8 cellular contexts compared by ENCODE assay signal in the genomic region with DNA sequence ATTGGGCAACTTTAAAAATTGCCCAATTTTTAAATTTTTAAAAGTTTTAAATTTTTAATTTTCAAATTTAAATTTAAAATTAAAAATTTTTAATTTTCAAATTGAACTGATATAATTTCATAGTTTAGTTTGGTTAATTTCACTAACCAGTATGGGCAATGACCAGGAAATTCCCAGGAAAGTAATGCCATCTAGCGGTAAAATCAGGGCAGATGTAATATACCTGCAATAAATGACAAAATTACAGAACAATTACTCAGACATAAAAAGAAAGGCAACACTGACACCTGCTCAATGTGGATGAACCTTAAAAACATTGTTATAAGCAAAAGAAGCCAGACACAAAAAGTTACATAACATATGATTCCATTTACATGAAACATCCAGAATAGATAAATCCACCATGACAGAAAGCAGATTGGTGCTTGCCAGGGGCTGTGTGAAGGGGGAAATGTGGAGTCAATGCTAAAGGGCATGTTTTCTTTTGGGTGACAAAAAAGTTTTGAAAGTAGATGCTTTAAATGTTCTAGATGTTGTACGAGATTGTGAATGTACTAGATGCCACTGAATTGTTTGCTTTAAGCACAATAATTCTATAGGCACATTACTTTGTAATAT. TPM values are rescaled to one million over a fixed set of nuclear protein-coding genes. Genes with fewer than 3 reads are reported as not detected.
DNase-seq lines count a peak whose midpoint lies in the region; ATAC-seq and TF ChIP-seq lines count a peak whose summit lies in the region.

No MANE protein-coding gene starts in this region.

- peaks cover 33% of the 10 kb centered on the region for H3K27me3 Mint-ChIP-seq in activated naive CD8-positive, alpha-beta T cell treated with anti-CD3 and anti-CD28 coated beads, Interleukin-2, amount 10 ng/mL, durations not matched to agents 7 days and 5 days
- peaks cover 9% of the 10 kb centered on the region for H3K27me3 Mint-ChIP-seq in activated naive CD8-positive, alpha-beta T cell treated with anti-CD3 and anti-CD28 coated beads for 36 hours
- peaks cover 6% of the 10 kb centered on the region for H3K27me3 Mint-ChIP-seq in nephron progenitor cell (ENCODE audit: low read depth, poor library complexity)

- peak; percentile 54 for ATAC-seq in activated naive CD8-positive, alpha-beta T cell treated with anti-CD3 and anti-CD28 coated beads, Interleukin-2, amount 10 ng/mL, durations not matched to agents 7 days and 5 days (ENCODE audit: low read depth)
- peak; percentile 85 for ATAC-seq in SK-N-SH treated with all-trans-retinoic acid at 6 μM for 48 hours

- intact Hi-C loops in esophagus muscularis mucosa (cut with DNase I) = loop anchor here (1.0 to 5.0 kb wide), 3 partner anchors 97 to 307 kb away; no protein-coding TSS in a partner anchor

- TF ChIP-seq CTCF in esophagus muscularis mucosa (IDR thresholded peaks at IDR 0.05) (peak; percentile 76 to 80 (median 78)), nephron progenitor cell (IDR thresholded peaks at IDR 0.05) (peak; percentile 69)

- 16% methylated on average over 2 of the region's 2 CpGs for WGBS in esophagus muscularis mucosa

- TF ChIP-seq POLR2A in esophagus muscularis mucosa (IDR thresholded peaks at IDR 0.05; ENCODE audit: low read depth) = no peak

- H3K4me3 ChIP-seq in Jurkat, Clone E6-1 (ENCODE audit: low read length) = no peak overlapping the region
- no peak overlapping the region for H3K4me3 ChIP-seq in esophagus muscularis mucosa
- no peak overlapping the region for H3K4me3 ChIP-seq in MG63

- H3K4me3 Mint-ChIP-seq in activated naive CD8-positive, alpha-beta T cell treated with anti-CD3 and anti-CD28 coated beads, Interleukin-2, amount 10 ng/mL, durations not matched to agents 7 days and 5 days = no peak overlapping the region
- no peak overlapping the region for H3K4me3 Mint-ChIP-seq in activated naive CD8-positive, alpha-beta T cell treated with anti-CD3 and anti-CD28 coated beads for 36 hours
- H3K4me3 Mint-ChIP-seq in nephron progenitor cell = no peak overlapping the region

- TF ChIP-seq EP300 in esophagus muscularis mucosa (IDR thresholded peaks at IDR 0.05) = no peak

- H3K36me3 Mint-ChIP-seq in activated naive CD8-positive, alpha-beta T cell treated with anti-CD3 and anti-CD28 coated beads, Interleukin-2, amount 10 ng/mL, durations not matched to agents 7 days and 5 days = no peaks in the 10 kb centered on the region
- H3K36me3 Mint-ChIP-seq in activated naive CD8-positive, alpha-beta T cell treated with anti-CD3 and anti-CD28 coated beads for 36 hours = no peaks in the 10 kb centered on the region
- H3K36me3 Mint-ChIP-seq in nephron progenitor cell (ENCODE audit: low read depth) = no peaks in the 10 kb centered on the region

- no peaks in the 10 kb centered on the region for H3K4me1 Mint-ChIP-seq in activated naive CD8-positive, alpha-beta T cell treated with anti-CD3 and anti-CD28 coated beads, Interleukin-2, amount 10 ng/mL, durations not matched to agents 7 days and 5 days
- no peaks in the 10 kb centered on the region for H3K4me1 Mint-ChIP-seq in activated naive CD8-positive, alpha-beta T cell treated with anti-CD3 and anti-CD28 coated beads for 36 hours
- no peaks in the 10 kb centered on the region for H3K4me1 Mint-ChIP-seq in nephron progenitor cell

- H3K27ac ChIP-seq in esophagus muscularis mucosa (replicated peaks in 1 of 4) = no peak overlapping the region

- H3K27ac Mint-ChIP-seq in activated naive CD8-positive, alpha-beta T cell treated with anti-CD3 and anti-CD28 coated beads, Interleukin-2, amount 10 ng/mL, durations not matched to agents 7 days and 5 days = no peak overlapping the region
- no peak overlapping the region for H3K27ac Mint-ChIP-seq in activated naive CD8-positive, alpha-beta T cell treated with anti-CD3 and anti-CD28 coated beads for 36 hours
- no peak overlapping the region for H3K27ac Mint-ChIP-seq in nephron progenitor cell

- POLR2A ChIA-PET in activated naive CD8-positive, alpha-beta T cell treated with anti-CD3 and anti-CD28 coated beads, Interleukin-2, amount 10 ng/mL, durations not matched to agents 7 days and 5 days (lab: Charles Lee) = no interaction called here

- H3K4me1 ChIP-seq in esophagus muscularis mucosa = no peaks in the 10 kb centered on the region

- H3K27me3 ChIP-seq in esophagus muscularis mucosa (peaks cover 0 to 8% (median 0%) of the 10 kb centered on the region in 4 donors), MG63 (no peaks in the 10 kb centered on the region)

- H3K36me3 ChIP-seq in esophagus muscularis mucosa = no peaks in the 10 kb centered on the region
- H3K36me3 ChIP-seq in MG63 = no peaks in the 10 kb centered on the region

- DNase-seq in activated naive CD8-positive, alpha-beta T cell treated with anti-CD3 and anti-CD28 coated beads, Interleukin-2, amount 10 ng/mL, durations not matched to agents 7 days and 5 days = no peak
- no peak for DNase-seq in activated naive CD8-positive, alpha-beta T cell treated with anti-CD3 and anti-CD28 coated beads for 36 hours
- peak; percentile 41 for DNase-seq in Jurkat, Clone E6-1 (ENCODE audit: low read depth, low spot score)
- no peak for DNase-seq in esophagus muscularis mucosa (ENCODE audit: extremely low spot score)
- DNase-seq in nephron progenitor cell = no peak
- no peak for DNase-seq in activated effector memory CD4-positive, alpha-beta T cell treated with anti-CD3 and anti-CD28 coated beads, Interleukin-2, amount 50 U/mL, for 16 hours
- DNase-seq in MG63 = no peak

- H3K9me3 ChIP-seq in esophagus muscularis mucosa (no peaks in the 10 kb centered on the region), MG63 (no peaks in the 10 kb centered on the region)

- no peaks in the 10 kb centered on the region for H3K9me3 Mint-ChIP-seq in activated naive CD8-positive, alpha-beta T cell treated with anti-CD3 and anti-CD28 coated beads, Interleukin-2, amount 10 ng/mL, durations not matched to agents 7 days and 5 days
- no peaks in the 10 kb centered on the region for H3K9me3 Mint-ChIP-seq in activated naive CD8-positive, alpha-beta T cell treated with anti-CD3 and anti-CD28 coated beads for 36 hours
- H3K9me3 Mint-ChIP-seq in nephron progenitor cell = no peaks in the 10 kb centered on the region

TF ChIP-seq in SK-N-SH treated with all-trans-retinoic acid at 6 μM for 48 hours, 23 proteins besides CTCF, POLR2A, EP300 and RAD21:
- TF ChIP-seq, protein P1, sequence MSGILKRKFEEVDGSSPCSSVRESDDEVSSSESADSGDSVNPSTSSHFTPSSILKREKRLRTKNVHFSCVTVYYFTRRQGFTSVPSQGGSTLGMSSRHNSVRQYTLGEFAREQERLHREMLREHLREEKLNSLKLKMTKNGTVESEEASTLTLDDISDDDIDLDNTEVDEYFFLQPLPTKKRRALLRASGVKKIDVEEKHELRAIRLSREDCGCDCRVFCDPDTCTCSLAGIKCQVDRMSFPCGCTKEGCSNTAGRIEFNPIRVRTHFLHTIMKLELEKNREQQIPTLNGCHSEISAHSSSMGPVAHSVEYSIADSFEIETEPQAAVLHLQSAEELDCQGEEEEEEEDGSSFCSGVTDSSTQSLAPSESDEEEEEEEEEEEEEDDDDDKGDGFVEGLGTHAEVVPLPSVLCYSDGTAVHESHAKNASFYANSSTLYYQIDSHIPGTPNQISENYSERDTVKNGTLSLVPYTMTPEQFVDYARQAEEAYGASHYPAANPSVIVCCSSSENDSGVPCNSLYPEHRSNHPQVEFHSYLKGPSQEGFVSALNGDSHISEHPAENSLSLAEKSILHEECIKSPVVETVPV (CRISPR knock-in tag; IDR thresholded peaks at IDR 0.05) = no peak
- no peak for TF ChIP-seq ZNF565 (CRISPR knock-in tag; conservative IDR thresholded peaks at IDR 0.05; ENCODE audit: low read depth)
- no peak for TF ChIP-seq SNAI2 (CRISPR knock-in tag; IDR thresholded peaks at IDR 0.05)
- no peak for TF ChIP-seq CSDC2 (CRISPR knock-in tag; IDR thresholded peaks at IDR 0.05)
- no peak for TF ChIP-seq ZC3H10 (CRISPR knock-in tag; IDR thresholded peaks at IDR 0.05)
- TF ChIP-seq ZNF8 (CRISPR knock-in tag; IDR thresholded peaks at IDR 0.05) = no peak

RNA-seq across cellular contexts. Expression of a gene that starts 28.6 kb away (rescaled TPM):
- total RNA-seq in activated naive CD8-positive, alpha-beta T cell treated with anti-CD3 and anti-CD28 coated beads, Interleukin-2, amount 10 ng/mL, durations not matched to agents 7 days and 5 days = not detected
- total RNA-seq in activated naive CD8-positive, alpha-beta T cell treated with anti-CD3 and anti-CD28 coated beads for 36 hours = not detected
- not detected for polyA plus RNA-seq in Jurkat, Clone E6-1 (2012; ENCODE audit: insufficient read depth, insufficient read length)
- total RNA-seq in esophagus muscularis mucosa = 1 to 10 TPM in 3 of 4 donors, under 1 TPM in 1; 0.83 to 2.2 (median 1.9) TPM
- total RNA-seq in MG63 (2014; rRNA removed; shearing (Covaris generic); ENCODE audit: low replicate concordance) = not detected in 2 replicates
